8 cellular contexts compared by ENCODE assay signal in the genomic region with DNA sequence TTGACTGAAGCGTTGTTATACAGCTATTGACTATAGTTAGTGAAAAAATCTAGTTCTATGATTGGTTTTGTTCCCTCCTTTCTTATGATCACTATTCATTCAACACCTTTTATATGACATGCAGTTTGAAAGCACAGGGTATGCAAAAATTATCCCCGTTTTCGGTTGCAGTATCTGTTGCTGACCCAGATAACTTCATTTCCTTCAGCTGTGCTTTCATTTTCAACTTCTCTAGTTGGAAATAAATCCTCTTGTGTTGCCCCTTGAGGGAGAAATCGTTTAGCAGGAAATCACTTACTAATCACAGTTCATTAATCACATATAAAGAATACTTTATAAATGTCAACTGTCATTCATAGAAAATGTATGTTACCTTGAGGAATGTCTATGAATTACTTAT. TPM values are rescaled to one million over a fixed set of nuclear protein-coding genes. Genes with fewer than 3 reads are reported as not detected.
A peak's percentile ranks its signal among the peaks of the same experiment; 100 is the strongest.
DNase-seq lines count a peak whose midpoint lies in the region; ATAC-seq and TF ChIP-seq lines count a peak whose summit lies in the region.

No MANE protein-coding gene starts in this region.

- peak; percentile 82 for ATAC-seq in GM19463 (IDR thresholded peaks at IDR 0.05; ENCODE audit: unreplicated experiment)
- peak; percentile 72 for ATAC-seq in HG03378 (IDR thresholded peaks at IDR 0.05; ENCODE audit: unreplicated experiment)

- WGBS in esophagus muscularis mucosa, result 58% methylated on average over 4 of the region's 4 CpGs
- WGBS in SK-N-SH (ENCODE audit: low lambda C conversion rate), result 86% methylated on average over 4 of the region's 4 CpGs
- 44 to 59% (median 55%) methylated on average over 4 of the region's 4 CpGs for WGBS in stomach, 5 donors

- H3K9me3 ChIP-seq in esophagus muscularis mucosa (no peaks in the 10 kb centered on the region), SK-N-SH (0 out of 2 replicates have a peak, but pooled peaks cover 7% of the 10 kb centered on the region), stomach (no peaks in the 10 kb centered on the region)

- H3K4me3 ChIP-seq in esophagus muscularis mucosa (no peak overlapping the region), SK-N-SH (ENCODE audit: low read depth in 2 of 2, low read length in 1 of 2) (no peak overlapping the region), stomach (no peak overlapping the region)

- TF ChIP-seq EP300 in esophagus muscularis mucosa (IDR thresholded peaks at IDR 0.05) (no peak), SK-N-SH (IDR thresholded peaks at IDR 0.05; ENCODE audit: borderline replicate concordance in 1 of 2, low read depth in 1 of 2, low read length in 1 of 2) (no peak), stomach (IDR thresholded peaks at IDR 0.05) (no peak)

- peaks cover 71 to 81% (median 77%) of the 10 kb centered on the region in 4 donors for H3K4me1 ChIP-seq in esophagus muscularis mucosa
- H3K4me1 ChIP-seq in SK-N-SH (ENCODE audit: control insufficient read depth in 1 of 2, insufficient read depth in 2 of 2, low read depth in 1 of 2, low read length in 1 of 2), result peaks cover 15 to 41% of the 10 kb centered on the region in 2 experiments
- peaks cover 37 to 88% (median 71%) of the 10 kb centered on the region in 4 donors for H3K4me1 ChIP-seq in stomach

- peaks cover 99% of the 10 kb centered on the region for H3K79me2 ChIP-seq in SK-N-SH (ENCODE audit: insufficient read depth)

- H3K9me2 ChIP-seq in SK-N-SH, result no peaks in the 10 kb centered on the region

- DNase-seq in GM10266 (ENCODE audit: extremely low spot score) (peak; percentile 17), esophagus muscularis mucosa (ENCODE audit: extremely low spot score) (no peak), NAMALWA (ENCODE audit: low spot score) (no peak), SK-N-SH (no peak), stomach (no peak)
- DNase-seq in activated CD8-positive, alpha-beta memory T cell treated with anti-CD3 and anti-CD28 coated beads, Interleukin-2, amount 50 U/mL, for 48 hours, result no peak

- H3K27me3 ChIP-seq in esophagus muscularis mucosa (no peaks in the 10 kb centered on the region), SK-N-SH (ENCODE audit: insufficient read depth) (no peaks in the 10 kb centered on the region), stomach (no peaks in the 10 kb centered on the region)

- CTCF ChIA-PET in SK-N-SH (lab: Yijun Ruan, JAX), result no interaction called here

- peak overlapping the region in 3 of 4 donors; percentile 62 to 68 (median 68) for H3K27ac ChIP-seq in esophagus muscularis mucosa (replicated peaks in 1 of 4)
- no peak overlapping the region for H3K27ac ChIP-seq in SK-N-SH (ENCODE audit: low read depth in 2 of 2, low read length in 1 of 2)
- H3K27ac ChIP-seq in stomach, result peak overlapping the region in 2 of 5 donors; percentile 27 to 53

- no peak overlapping the region for H3K4me2 ChIP-seq in SK-N-SH

- H3F3A ChIP-seq in SK-N-SH (replicated peaks; ENCODE audit: insufficient read depth), result peaks cover 47% of the 10 kb centered on the region

- no peak overlapping the region for H3K9ac ChIP-seq in SK-N-SH

- H3K36me3 ChIP-seq in esophagus muscularis mucosa (peaks cover 0 to 5% (median 0%) of the 10 kb centered on the region in 4 donors), SK-N-SH (replicated peaks in 1 of 2; ENCODE audit: control insufficient read depth in 1 of 2, insufficient read depth in 2 of 2, low read length in 1 of 2) (peaks cover 0 to 57% of the 10 kb centered on the region in 2 experiments), stomach (peaks cover 0 to 7% (median 0%) of the 10 kb centered on the region in 4 donors)

- intact Hi-C loops in esophagus muscularis mucosa (cut with DNase I), result no loop called here
- intact Hi-C loops in stomach (cut with DNase I; ENCODE audit: low total_unique reads), result no loop called here

- no peak overlapping the region for H2AFZ ChIP-seq in SK-N-SH (ENCODE audit: low read depth)

- TF ChIP-seq RAD21 in SK-N-SH (IDR thresholded peaks at IDR 0.05; ENCODE audit: low read length), result no peak

- TF ChIP-seq CTCF in GM10266 (IDR thresholded peaks at IDR 0.05; ENCODE audit: control insufficient read depth, insufficient read depth, low read depth, missing control alignments) (no peak), esophagus muscularis mucosa (IDR thresholded peaks at IDR 0.05) (no peak), SK-N-SH (IDR thresholded peaks at IDR 0.05) (no peak), stomach (IDR thresholded peaks at IDR 0.05) (no peak)

- H4K20me1 ChIP-seq in SK-N-SH (ENCODE audit: insufficient read depth), result peaks cover 39% of the 10 kb centered on the region

- POLR2A ChIA-PET in SK-N-SH (lab: Yijun Ruan, JAX), result no interaction called here

- no peak for TF ChIP-seq POLR2A in esophagus muscularis mucosa (IDR thresholded peaks at IDR 0.05; ENCODE audit: low read depth)
- TF ChIP-seq POLR2A in stomach (IDR thresholded peaks at IDR 0.05), result no peak

TF ChIP-seq in SK-N-SH, 30 proteins besides CTCF, POLR2A, EP300 and RAD21:
- TF ChIP-seq, protein P1, sequence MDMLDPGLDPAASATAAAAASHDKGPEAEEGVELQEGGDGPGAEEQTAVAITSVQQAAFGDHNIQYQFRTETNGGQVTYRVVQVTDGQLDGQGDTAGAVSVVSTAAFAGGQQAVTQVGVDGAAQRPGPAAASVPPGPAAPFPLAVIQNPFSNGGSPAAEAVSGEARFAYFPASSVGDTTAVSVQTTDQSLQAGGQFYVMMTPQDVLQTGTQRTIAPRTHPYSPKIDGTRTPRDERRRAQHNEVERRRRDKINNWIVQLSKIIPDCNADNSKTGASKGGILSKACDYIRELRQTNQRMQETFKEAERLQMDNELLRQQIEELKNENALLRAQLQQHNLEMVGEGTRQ (IDR thresholded peaks at IDR 0.05; ENCODE audit: borderline replicate concordance, low read depth, low read length), result no peak
- TF ChIP-seq SIN3A (IDR thresholded peaks at IDR 0.05; ENCODE audit: borderline replicate concordance, low read depth, low read length) (no peak), TEAD4 (IDR thresholded peaks at IDR 0.05; ENCODE audit: borderline replicate concordance, insufficient read depth) (no peak), FOXM1 (IDR thresholded peaks at IDR 0.05; ENCODE audit: low read depth) (no peak), TCF12 (IDR thresholded peaks at IDR 0.05) (no peak), MEF2A (IDR thresholded peaks at IDR 0.05; ENCODE audit: borderline replicate concordance, low read depth) (no peak), TAF1 (IDR thresholded peaks at IDR 0.05; ENCODE audit: borderline replicate concordance, low read depth, low read length) (no peak), YY1 (IDR thresholded peaks at IDR 0.05; ENCODE audit: low read depth) (no peak)

RNA-seq across cellular contexts. Expression of a gene that starts 55.1 kb away (rescaled TPM):
- total RNA-seq in esophagus muscularis mucosa, result 100 to 1,000 TPM; 635 to 868 (median 720) TPM
- polyA plus RNA-seq in SK-N-SH (2012; rRNA removed), result 44.3 and 65.1 TPM in 2 replicates
- polyA plus RNA-seq in SK-N-SH (2012; cell fraction: cytosol; rRNA removed), result 53.4 and 63.3 TPM in 2 replicates
- 56.9 and 69.6 TPM in 2 replicates for polyA plus RNA-seq in SK-N-SH (2012; cell fraction: nucleus; rRNA removed)
- 100 to 1,000 TPM in 4 of 5 donors, 10 to 100 TPM in 1; 95.0 to 379 (median 325) TPM for total RNA-seq in stomach
- polyA plus RNA-seq in stomach, result 10 to 100 TPM; 25.7 to 39.3 (median 29.2) TPM

Comparison
In these comparisons a context has a peak if more than half of its experiments do, and no peak if none do; other contexts are left out.
1. H3K27ac ChIP-seq: peak in esophagus muscularis mucosa (3 of 4); none in SK-N-SH (0 of 2).